1 cellular context compared by ENCODE assay signal in genomic region chr6:30463651-30464618, GRCh38.
TF ChIP-seq lines count a peak whose summit lies in the region.

No MANE protein-coding gene starts in this region.

TF ChIP-seq in K562, 482 proteins besides CTCF, POLR2A, EP300 and RAD21 (continued from another document):
- TF ChIP-seq BCLAF1 (IDR thresholded peaks at IDR 0.05; ENCODE audit: borderline replicate concordance in 1 of 2, control insufficient read depth in 1 of 2, low read depth in 2 of 2, low read length in 1 of 2) (no peak), ZNF592 (IDR thresholded peaks at IDR 0.05) (no peak), CLOCK (CRISPR knock-in tag; IDR thresholded peaks at IDR 0.05; ENCODE audit: borderline replicate concordance) (no peak), ZFP30 (CRISPR knock-in tag; IDR thresholded peaks at IDR 0.05; ENCODE audit: borderline replicate concordance) (no peak), RBM15 (IDR thresholded peaks at IDR 0.05; ENCODE audit: insufficient read depth, low read length) (no peak), ZNF449 (CRISPR knock-in tag; IDR thresholded peaks at IDR 0.05) (no peak), ZNF311 (CRISPR knock-in tag; IDR thresholded peaks at IDR 0.05) (no peak), RHOXF2B (CRISPR knock-in tag; conservative IDR thresholded peaks at IDR 0.05) (no peak), BRF1 (IDR thresholded peaks at IDR 0.05; ENCODE audit: borderline replicate concordance, extremely low read depth, insufficient read length) (no peak), U2AF1 (optimal IDR thresholded peaks at IDR 0.05; ENCODE audit: low read depth, low read length) (no peak), TBL1XR1 (IDR thresholded peaks at IDR 0.05; ENCODE audit: low read length in 2 of 2) (no peak), KDM2B (CRISPR knock-in tag; IDR thresholded peaks at IDR 0.05) (peak; percentile 91), NFATC3 (IDR thresholded peaks at IDR 0.05) (peak; percentile 69; the same call in 1 of the 2 replicates), REST (CRISPR knock-in tag; IDR thresholded peaks at IDR 0.05; ENCODE audit: low read depth) (no peak), TAF7 (tag; IDR thresholded peaks at IDR 0.05) (no peak), KLF13 (tag; IDR thresholded peaks at IDR 0.05; ENCODE audit: borderline replicate concordance, low read depth) (no peak), ARID4B (CRISPR knock-in tag; IDR thresholded peaks at IDR 0.05) (no peak), MAZ (CRISPR knock-in tag; conservative IDR thresholded peaks at IDR 0.05 in 1 of 2, IDR thresholded peaks at IDR 0.05 in 1 of 2) (peak in 1 of 2 experiments; percentile 35; a peak in 1 of 4 replicates), STAT5B (CRISPR knock-in tag; IDR thresholded peaks at IDR 0.05) (no peak), THRAP3 (IDR thresholded peaks at IDR 0.05; ENCODE audit: borderline replicate concordance) (no peak), ZNF212 (CRISPR knock-in tag; IDR thresholded peaks at IDR 0.05) (no peak), CSDE1 (IDR thresholded peaks at IDR 0.05) (no peak)
